In genomic region chr9:93244510-93245436, GRCh38 we compare ENCODE assay signal across 18 cellular contexts.
DNase-seq lines count a peak whose midpoint lies in the region; TF ChIP-seq lines count a peak whose summit lies in the region.
"Had no signal": no experiment of that assay in that cellular context is flagged by ENCODE, and none has a peak within 500 bp of the region (broad histone marks: within the 10 kb centered on the region; RNA-seq: fewer than 3 reads in every experiment).

No MANE protein-coding gene starts in this region.

- DNase-seq in HPDE6-E6E7 (ENCODE audit: extremely low spot score): peak; percentile 29
- DNase-seq in colonic mucosa: peak; percentile 52
- no peak for DNase-seq in progenitor cell of endocrine pancreas (ENCODE audit: low spot score, unreplicated experiment)
- DNase-seq in ascending aorta (ENCODE audit: low spot score in 2 of 2): no peak
- DNase-seq in NCI-H146 (lab: John Stamatoyannopoulos, UW): no peak
- DNase-seq in NCI-H748 (lab: John Stamatoyannopoulos, UW; ENCODE audit: unreplicated experiment): no peak
- DNase-seq: activated CD4-positive, alpha-beta T cell treated with anti-CD3 and anti-CD28 coated beads, Interleukin-2, amount 10 ng/mL, durations not matched to agents 7 days and 5 days; activated CD8-positive, alpha-beta memory T cell treated with anti-CD3 and anti-CD28 coated beads, Interleukin-2, amount 10 ng/mL, durations not matched to agents 7 days and 5 days; aorta; central memory CD4-positive, alpha-beta T cell; immature natural killer cell; NCI-H187 treated with DMSO at 0.1 percent for 48 hours; T-helper 17 cell; upper lobe of right lung had no signal

- H3K9me3 Mint-ChIP-seq in progenitor cell of endocrine pancreas (ENCODE audit: low read depth): no peaks in the 10 kb centered on the region
- H3K9me3 Mint-ChIP-seq: activated CD4-positive, alpha-beta T cell treated with anti-CD3 and anti-CD28 coated beads, Interleukin-2, amount 10 ng/mL, durations not matched to agents 7 days and 5 days; activated naive CD4-positive, alpha-beta T cell treated with anti-CD3 and anti-CD28 coated beads, Interleukin-2, amount 50 U/mL, for 72 hours; CD14-positive monocyte; IgD-negative memory B cell; immature natural killer cell had no signal

- no peak for TF ChIP-seq CTCF in colonic mucosa (IDR thresholded peaks at IDR 0.05)
- TF ChIP-seq CTCF in progenitor cell of endocrine pancreas (IDR thresholded peaks at IDR 0.05; ENCODE audit: unreplicated experiment): no peak
- no peak for TF ChIP-seq CTCF in ascending aorta (IDR thresholded peaks at IDR 0.05)

- peaks cover 15 to 50% (median 42%) of the 10 kb centered on the region in 10 experiments for H3K4me1 ChIP-seq in BLaER1 treated with 17β-estradiol and CSF1 and Interleukin-3, amounts not matched to agents 10 nM and 100 nM
- H3K4me1 ChIP-seq in colonic mucosa (no peaks in the 10 kb centered on the region), ascending aorta (no peaks in the 10 kb centered on the region)
- H3K4me1 ChIP-seq: upper lobe of right lung had no signal

- peak overlapping the region in 8 of 11 experiments; percentile 0 to 54 (median 29); a peak in 11 of 22 replicates for H3K9ac ChIP-seq in BLaER1 treated with 17β-estradiol and CSF1 and Interleukin-3, amounts not matched to agents 10 nM and 100 nM
- no peak overlapping the region for H3K9ac ChIP-seq in colonic mucosa (ENCODE audit: low read depth in 2 of 2, low read length in 2 of 2)

- intact Hi-C loops in colonic mucosa (cut with DNase I): no loop called here
- intact Hi-C loops in ascending aorta (cut with DNase I): no loop called here

- no peak overlapping the region for H3K4me3 Mint-ChIP-seq in progenitor cell of endocrine pancreas (ENCODE audit: low read depth)
- H3K4me3 Mint-ChIP-seq: activated CD4-positive, alpha-beta T cell treated with anti-CD3 and anti-CD28 coated beads, Interleukin-2, amount 10 ng/mL, durations not matched to agents 7 days and 5 days; activated CD8-positive, alpha-beta memory T cell treated with anti-CD3 and anti-CD28 coated beads, Interleukin-2, amount 10 ng/mL, durations not matched to agents 7 days and 5 days; CD14-positive monocyte; IgD-negative memory B cell; immature natural killer cell; T-helper 17 cell had no signal

- peaks cover 0 to 34% (median 0%) of the 10 kb centered on the region in 11 experiments; a peak in 4 of 22 replicates for H3K27me3 ChIP-seq in BLaER1 treated with 17β-estradiol and CSF1 and Interleukin-3, amounts not matched to agents 10 nM and 100 nM
- H3K27me3 ChIP-seq in colonic mucosa (no peaks in the 10 kb centered on the region), ascending aorta (no peaks in the 10 kb centered on the region)
- H3K27me3 ChIP-seq: upper lobe of right lung had no signal

- H3K36me3 Mint-ChIP-seq in progenitor cell of endocrine pancreas (ENCODE audit: insufficient read depth): peaks cover 21% of the 10 kb centered on the region
- H3K36me3 Mint-ChIP-seq: activated CD8-positive, alpha-beta memory T cell treated with anti-CD3 and anti-CD28 coated beads, Interleukin-2, amount 10 ng/mL, durations not matched to agents 7 days and 5 days; activated naive CD4-positive, alpha-beta T cell treated with anti-CD3 and anti-CD28 coated beads, Interleukin-2, amount 50 U/mL, for 72 hours; CD14-positive monocyte; IgD-negative memory B cell; immature natural killer cell had no signal

- H3K4me1 Mint-ChIP-seq in progenitor cell of endocrine pancreas (ENCODE audit: low read depth): peaks cover 15% of the 10 kb centered on the region
- H3K4me1 Mint-ChIP-seq: activated CD4-positive, alpha-beta T cell treated with anti-CD3 and anti-CD28 coated beads, Interleukin-2, amount 10 ng/mL, durations not matched to agents 7 days and 5 days; activated CD8-positive, alpha-beta memory T cell treated with anti-CD3 and anti-CD28 coated beads, Interleukin-2, amount 10 ng/mL, durations not matched to agents 7 days and 5 days; CD14-positive monocyte; IgD-negative memory B cell had no signal

- peak overlapping the region; percentile 70 to 99 (median 94) for H3K4me2 ChIP-seq in BLaER1 treated with 17β-estradiol and CSF1 and Interleukin-3, amounts not matched to agents 10 nM and 100 nM

- H3K9me3 ChIP-seq in BLaER1 treated with 17β-estradiol and CSF1 and Interleukin-3, amounts not matched to agents 10 nM and 100 nM (replicated peaks in 1 of 11): no peaks in the 10 kb centered on the region
- H3K9me3 ChIP-seq in colonic mucosa: no peaks in the 10 kb centered on the region
- no peaks in the 10 kb centered on the region for H3K9me3 ChIP-seq in ascending aorta
- H3K9me3 ChIP-seq: upper lobe of right lung had no signal

- peak overlapping the region; percentile 6 for H3K27ac Mint-ChIP-seq in progenitor cell of endocrine pancreas
- H3K27ac Mint-ChIP-seq: activated CD4-positive, alpha-beta T cell treated with anti-CD3 and anti-CD28 coated beads, Interleukin-2, amount 10 ng/mL, durations not matched to agents 7 days and 5 days; activated CD8-positive, alpha-beta memory T cell treated with anti-CD3 and anti-CD28 coated beads, Interleukin-2, amount 10 ng/mL, durations not matched to agents 7 days and 5 days; activated naive CD4-positive, alpha-beta T cell treated with anti-CD3 and anti-CD28 coated beads, Interleukin-2, amount 50 U/mL, for 72 hours; CD14-positive monocyte; IgD-negative memory B cell; immature natural killer cell; T-helper 17 cell had no signal

- H3K27ac ChIP-seq in BLaER1 treated with 17β-estradiol and CSF1 and Interleukin-3, amounts not matched to agents 10 nM and 100 nM: peak overlapping the region in 9 of 11 experiments; percentile 45 to 74 (median 57); a peak in 18 of 22 replicates
- no peak overlapping the region for H3K27ac ChIP-seq in colonic mucosa
- no peak overlapping the region for H3K27ac ChIP-seq in ascending aorta
- H3K27ac ChIP-seq: upper lobe of right lung had no signal

- no peaks in the 10 kb centered on the region for H3K27me3 Mint-ChIP-seq in progenitor cell of endocrine pancreas
- H3K27me3 Mint-ChIP-seq: activated CD4-positive, alpha-beta T cell treated with anti-CD3 and anti-CD28 coated beads, Interleukin-2, amount 10 ng/mL, durations not matched to agents 7 days and 5 days; IgD-negative memory B cell; T-helper 17 cell had no signal

- H4K20me1 ChIP-seq in BLaER1 treated with 17β-estradiol and CSF1 and Interleukin-3, amounts not matched to agents 10 nM and 100 nM: peaks cover 0 to 6% (median 0%) of the 10 kb centered on the region in 11 experiments; a peak in 2 of 22 replicates

- H3K36me3 ChIP-seq in BLaER1 treated with 17β-estradiol and CSF1 and Interleukin-3, amounts not matched to agents 10 nM and 100 nM: peaks cover 0 to 9% (median 0%) of the 10 kb centered on the region in 11 experiments; a peak in 1 of 22 replicates
- no peaks in the 10 kb centered on the region for H3K36me3 ChIP-seq in colonic mucosa
- no peaks in the 10 kb centered on the region for H3K36me3 ChIP-seq in ascending aorta
- H3K36me3 ChIP-seq: upper lobe of right lung had no signal

- peak overlapping the region in 6 of 10 experiments; percentile 0 to 48 (median 24); a peak in 7 of 20 replicates for H3K4me3 ChIP-seq in BLaER1 treated with 17β-estradiol and CSF1 and Interleukin-3, amounts not matched to agents 10 nM and 100 nM
- H3K4me3 ChIP-seq in colonic mucosa (no peak overlapping the region), ascending aorta (no peak overlapping the region)
- H3K4me3 ChIP-seq: upper lobe of right lung had no signal

Comparison
In these comparisons a context has a peak if more than half of its experiments do, and no peak if none do; other contexts are left out.
1. H3K27ac ChIP-seq: peak in BLaER1 treated with 17β-estradiol and CSF1 and Interleukin-3, amounts not matched to agents 10 nM and 100 nM (9 of 11); none in colonic mucosa (single experiment) and ascending aorta (0 of 2).
2. H3K4me3 ChIP-seq: peak in BLaER1 treated with 17β-estradiol and CSF1 and Interleukin-3, amounts not matched to agents 10 nM and 100 nM (6 of 10); none in colonic mucosa (single experiment) and ascending aorta (0 of 2).
3. H3K9ac ChIP-seq: peak in BLaER1 treated with 17β-estradiol and CSF1 and Interleukin-3, amounts not matched to agents 10 nM and 100 nM (8 of 11); none in colonic mucosa (0 of 2).
4. DNase-seq: peak in HPDE6-E6E7 (single experiment) and colonic mucosa (single experiment); none in progenitor cell of endocrine pancreas (single experiment), ascending aorta (0 of 2), NCI-H146 (single experiment) and NCI-H748 (single experiment).